In the genomic region with DNA sequence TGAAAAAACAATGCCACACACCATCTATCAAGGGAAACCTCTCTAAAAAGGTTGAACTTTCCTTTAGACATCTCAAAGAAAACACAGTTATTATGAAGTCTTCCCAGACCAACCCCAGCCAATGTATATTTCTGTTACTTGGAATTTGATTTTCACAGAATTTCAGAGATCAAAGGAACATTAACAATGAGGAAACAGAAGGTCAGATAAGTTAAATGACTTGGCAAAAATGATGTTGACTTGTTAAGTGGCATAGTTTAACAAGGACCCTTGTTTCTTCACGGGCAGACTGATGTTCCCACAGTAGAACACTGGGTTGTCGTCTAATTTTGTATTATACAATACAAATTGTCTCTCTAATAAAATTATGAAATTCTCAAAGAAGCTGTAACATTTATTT, we compare ENCODE assay signal across 24 cellular contexts. TPM values are rescaled to one million over a fixed set of nuclear protein-coding genes. Genes with fewer than 3 reads are reported as not detected.
DNase-seq lines count a peak whose midpoint lies in the region; ATAC-seq and TF ChIP-seq lines count a peak whose summit lies in the region.
"Had no signal": no experiment of that assay in that cellular context is flagged by ENCODE, and none has a peak within 500 bp of the region (broad histone marks: within the 10 kb centered on the region; RNA-seq: fewer than 3 reads in every experiment).

No MANE protein-coding gene starts in this region.

- BruUV-seq in MCF 10A (replicated peaks; lab: Mats Ljungman, UMichigan) = no TSS peak
- BruUV-seq in mammary epithelial cell (replicated peaks; lab: Mats Ljungman, UMichigan) = no TSS peak

- H2AFZ ChIP-seq in mammary epithelial cell (ENCODE audit: low read depth, low read length) = no peak overlapping the region

- no peak overlapping the region for H3K9ac ChIP-seq in mammary epithelial cell (ENCODE audit: insufficient read depth, low read length)
- H3K9ac ChIP-seq: KMS-11 had no signal

- CTCF ChIA-PET in MCF 10A (lab: Yijun Ruan, JAX) = interaction anchor here (0.6 to 2.3 kb wide), 3 partner anchors 13 to 996 kb away, joined by 3 to 6 read pairs (median 4); no protein-coding TSS in a partner anchor
- CTCF ChIA-PET in mammary epithelial cell (lab: Charles Lee; ENCODE audit: low non-redundant PET) = no interaction called here

- no peak overlapping the region for H3K4me3 ChIP-seq in mammary epithelial cell (replicated peaks in 1 of 3; ENCODE audit: insufficient read depth in 1 of 3, low read depth in 2 of 3, low read length in 3 of 3)

- H3K27ac Mint-ChIP-seq in MCF 10A (ENCODE audit: low read depth, unreplicated experiment) (peak overlapping the region; percentile 3), nephron (peak overlapping the region; percentile 0 to 53 (median 35))
- H3K27ac Mint-ChIP-seq in activated T-helper 17 cell treated with anti-CD3 and anti-CD28 coated beads, Interleukin-2, amount 50 U/mL, for 72 hours = peak overlapping the region; percentile 24
- H3K27ac Mint-ChIP-seq: H9 had no signal

- no peaks in the 10 kb centered on the region for H4K20me1 ChIP-seq in mammary epithelial cell (ENCODE audit: insufficient read depth, low read length)

- H3K9me3 ChIP-seq in mammary epithelial cell (replicated peaks; ENCODE audit: insufficient read depth, low read length) = no peaks in the 10 kb centered on the region
- H3K9me3 ChIP-seq: BE2C had no signal

- H3K4me1 Mint-ChIP-seq in MCF 10A (ENCODE audit: insufficient read depth, unreplicated experiment) (peaks cover 8% of the 10 kb centered on the region), nephron (no peaks in the 10 kb centered on the region)
- peaks cover 23% of the 10 kb centered on the region for H3K4me1 Mint-ChIP-seq in activated T-helper 17 cell treated with anti-CD3 and anti-CD28 coated beads, Interleukin-2, amount 50 U/mL, for 72 hours

- H3K27me3 Mint-ChIP-seq in MCF 10A (ENCODE audit: insufficient read depth, unreplicated experiment) = no peaks in the 10 kb centered on the region
- no peaks in the 10 kb centered on the region for H3K27me3 Mint-ChIP-seq in activated T-helper 17 cell treated with anti-CD3 and anti-CD28 coated beads, Interleukin-2, amount 50 U/mL, for 72 hours
- H3K27me3 Mint-ChIP-seq in nephron (ENCODE audit: low read depth) = no peaks in the 10 kb centered on the region

- no peak overlapping the region for H3K4me3 Mint-ChIP-seq in MCF 10A (ENCODE audit: unreplicated experiment)
- H3K4me3 Mint-ChIP-seq in activated T-helper 17 cell treated with anti-CD3 and anti-CD28 coated beads, Interleukin-2, amount 50 U/mL, for 72 hours = no peak overlapping the region
- no peak overlapping the region for H3K4me3 Mint-ChIP-seq in nephron
- H3K4me3 Mint-ChIP-seq: H9 had no signal

- H3K4me1 ChIP-seq in mammary epithelial cell (ENCODE audit: insufficient read depth, low read length) = no peaks in the 10 kb centered on the region
- H3K4me1 ChIP-seq: BE2C had no signal

- dilution Hi-C loops in mammary epithelial cell (cut with HindIII; ENCODE audit: low sequenced_read_pairs) = loop anchor here (25.0 kb wide), 1 partner anchor 201 kb away; no protein-coding TSS in a partner anchor

- WGBS in mammary epithelial cell (ENCODE audit: low coverage, missing lambda C conversion rate) = 77% methylated on average over 2 of the region's 2 CpGs

- in situ Hi-C loops in mammary epithelial cell (cut with MboI; ENCODE audit: low sequenced_read_pairs in 2 of 2) = loop anchor here in 1 of 2 donors (25.0 kb wide), 1 partner anchor 326 kb away; no protein-coding TSS in a partner anchor
- in situ Hi-C loops in KBM-7 (cut with MboI; ENCODE audit: low pct_unique_long_range_greater_than_20kb, low sequenced_read_pairs) = no loop called here

- peaks cover 2% of the 10 kb centered on the region for H3K36me3 ChIP-seq in mammary epithelial cell (ENCODE audit: insufficient read depth, low read length)
- H3K36me3 ChIP-seq: BE2C had no signal

- DNase-seq in MCF 10A (ENCODE audit: unreplicated experiment) (no peak), mammary epithelial cell (no peak), KBM-7 (peak; percentile 50), NCI-H345 (lab: John Stamatoyannopoulos, UW) (no peak), NCI-H2227 (lab: John Stamatoyannopoulos, UW; ENCODE audit: unreplicated experiment) (no peak)
- DNase-seq: 8988T, ACHN, BE2C, DMS153, H9, NCI-H1092 treated with DMSO at 0.1 percent for 48 hours, NCI-H1436 treated with DMSO at 0.1 percent for 48 hours, NCI-H1930, NCI-H2107, NCI-H2227 treated with DMSO at 0.1 percent for 48 hours, NCI-H510A, NCI-H69, SHP77 treated with DMSO at 0.1 percent for 48 hours had no signal

- no peak for ATAC-seq in activated T-helper 17 cell treated with anti-CD3 and anti-CD28 coated beads, Interleukin-2, amount 50 U/mL, for 72 hours (replicated peaks)
- no peak for ATAC-seq in GM18873 (IDR thresholded peaks at IDR 0.05; ENCODE audit: low FRiP score, unreplicated experiment)
- ATAC-seq: Panc1 had no signal

- H3K4me2 ChIP-seq in mammary epithelial cell (ENCODE audit: insufficient read depth, low read depth, low read length) = no peak overlapping the region
- H3K4me2 ChIP-seq: KMS-11 had no signal

- H3K27me3 ChIP-seq in mammary epithelial cell (ENCODE audit: insufficient read depth, low read length) = no peaks in the 10 kb centered on the region
- H3K27me3 ChIP-seq: BE2C had no signal

- peaks cover 4% of the 10 kb centered on the region for H3K79me2 ChIP-seq in mammary epithelial cell (ENCODE audit: insufficient read depth, low read length)

- no peak overlapping the region for H3K27ac ChIP-seq in mammary epithelial cell (ENCODE audit: insufficient read depth, low read depth, low read length)
- H3K27ac ChIP-seq: KMS-11, RWPE1 had no signal

- H3K36me3 Mint-ChIP-seq in MCF 10A (ENCODE audit: insufficient read depth, unreplicated experiment) = peaks cover 31% of the 10 kb centered on the region
- no peaks in the 10 kb centered on the region for H3K36me3 Mint-ChIP-seq in activated T-helper 17 cell treated with anti-CD3 and anti-CD28 coated beads, Interleukin-2, amount 50 U/mL, for 72 hours (ENCODE audit: low read depth)
- peaks cover 43% of the 10 kb centered on the region for H3K36me3 Mint-ChIP-seq in nephron (ENCODE audit: low read depth)

- no peak for TF ChIP-seq CTCF in MCF 10A (IDR thresholded peaks at IDR 0.05; ENCODE audit: unreplicated experiment)
- no peak for TF ChIP-seq CTCF in mammary epithelial cell (conservative IDR thresholded peaks at IDR 0.05 in 1 of 2, IDR thresholded peaks at IDR 0.05 in 1 of 2; ENCODE audit: extremely low read depth in 1 of 2, insufficient read depth in 1 of 2, low read depth in 1 of 2, low read length in 2 of 2)
- no peak for TF ChIP-seq CTCF in nephron (IDR thresholded peaks at IDR 0.05; ENCODE audit: unreplicated experiment in 3 of 3)

- H3K9me3 Mint-ChIP-seq in MCF 10A (ENCODE audit: unreplicated experiment) (peaks cover 11% of the 10 kb centered on the region), nephron (peaks cover 19% of the 10 kb centered on the region)
- peaks cover 3% of the 10 kb centered on the region for H3K9me3 Mint-ChIP-seq in activated T-helper 17 cell treated with anti-CD3 and anti-CD28 coated beads, Interleukin-2, amount 50 U/mL, for 72 hours

- intact Hi-C loops in MCF 10A (cut with micrococcal nuclease) (no loop called here), mammary epithelial cell (cut with micrococcal nuclease) (no loop called here)

- POLR2A ChIA-PET in MCF 10A (lab: Yijun Ruan, JAX) = interaction anchor here (0.6 kb wide), 1 partner anchor 23 kb away, joined by 4 read pairs; no protein-coding TSS in a partner anchor

RNA-seq across cellular contexts. Expression of a gene that starts 29.0 kb away (rescaled TPM):
- total RNA-seq in MCF 10A (2022) = 36.5 and 46.8 TPM in 2 replicates
- total RNA-seq in mammary epithelial cell = 10 to 100 TPM; 26.5 to 35.6 TPM
- polyA plus RNA-seq in mammary epithelial cell = 20.8 TPM
- 18.2 TPM for polyA minus RNA-seq in mammary epithelial cell
- total RNA-seq in activated T-helper 17 cell treated with anti-CD3 and anti-CD28 coated beads, Interleukin-2, amount 50 U/mL, for 72 hours = 10 to 100 TPM; 20.3 to 20.6 TPM

RNA-seq across cellular contexts. Expression of a gene that starts 29.4 kb away (rescaled TPM):
- total RNA-seq in MCF 10A (2022) (57.8 and 66.1 TPM in 2 replicates), mammary epithelial cell (10 to 100 TPM; 36.5 to 48.3 TPM)
- 18.2 TPM for polyA plus RNA-seq in mammary epithelial cell
- 14.2 TPM for polyA minus RNA-seq in mammary epithelial cell
- total RNA-seq in activated T-helper 17 cell treated with anti-CD3 and anti-CD28 coated beads, Interleukin-2, amount 50 U/mL, for 72 hours = 10 to 100 TPM; 13.9 to 14.2 TPM
